ENCODE assay signal across 18 cellular contexts in the genomic region with DNA sequence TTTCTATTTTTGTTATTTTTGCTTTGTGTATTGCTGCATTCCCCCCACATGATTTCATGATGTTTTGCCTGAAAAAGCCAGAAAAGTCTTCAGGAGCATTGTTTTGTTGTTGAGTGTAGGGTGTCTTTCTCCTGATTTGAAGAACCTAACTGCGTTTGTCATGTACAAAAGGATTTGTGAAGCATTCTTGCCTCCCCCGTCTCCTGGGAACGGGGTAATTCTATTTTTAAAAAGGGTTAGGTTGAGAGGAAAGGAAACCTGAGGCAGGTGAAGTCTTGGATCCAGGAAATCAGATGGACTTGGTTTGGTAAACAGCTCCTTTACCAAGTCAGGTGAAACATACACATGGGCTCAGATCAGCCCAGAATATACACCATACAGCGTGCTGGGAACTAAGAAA.
DNase-seq lines count a peak whose midpoint lies in the region; TF ChIP-seq lines count a peak whose summit lies in the region.
"Had no signal": no experiment of that assay in that cellular context is flagged by ENCODE, and none has a peak within 500 bp of the region (broad histone marks: within the 10 kb centered on the region; RNA-seq: fewer than 3 reads in every experiment).

No MANE protein-coding gene starts in this region.

- peaks cover 22% of the 10 kb centered on the region for H3K4me1 Mint-ChIP-seq in nephron progenitor cell
- H3K4me1 Mint-ChIP-seq: CD14-positive monocyte had no signal

- H3K9me3 Mint-ChIP-seq in nephron progenitor cell, result no peaks in the 10 kb centered on the region
- H3K9me3 Mint-ChIP-seq: CD14-positive monocyte; T-helper 1 cell treated with Interleukin-12 subunit alpha and Interleukin-12 subunit beta and Interleukin-4 antibody, amounts not matched to agents 30 μg/mL and 1 μg/mL, for 36 hours had no signal

- peaks cover 3% of the 10 kb centered on the region for H3K27me3 Mint-ChIP-seq in nephron progenitor cell (ENCODE audit: low read depth, poor library complexity)

- H3K4me3 Mint-ChIP-seq in nephron progenitor cell, result no peak overlapping the region
- H3K4me3 Mint-ChIP-seq: CD14-positive monocyte; T-helper 1 cell treated with Interleukin-12 subunit alpha and Interleukin-12 subunit beta and Interleukin-4 antibody, amounts not matched to agents 30 μg/mL and 1 μg/mL, for 36 hours had no signal

- DNase-seq in NCI-H2029 (lab: John Stamatoyannopoulos, UW) (peak; percentile 29), NCI-H2029 treated with DMSO at 0.1 percent for 48 hours (lab: John Stamatoyannopoulos, UW) (no peak), NCI-H1436 treated with DMSO at 0.1 percent for 48 hours (lab: John Stamatoyannopoulos, UW) (peak; percentile 88), NCI-H748 treated with DMSO at 0.1 percent for 48 hours (lab: John Stamatoyannopoulos, UW) (peak; percentile 25), nephron progenitor cell (no peak), ACHN (no peak), DMS79 (lab: John Stamatoyannopoulos, UW) (no peak)
- DNase-seq: AML-193, DMS 273 treated with DMSO at 0.1 percent for 48 hours, EL, IMR-90, Karpas-422, MM.1S, NCI-H1092 treated with DMSO at 0.1 percent for 48 hours, NCI-H2227 treated with DMSO at 0.1 percent for 48 hours, PC-3 had no signal

- in situ Hi-C loops in ACHN (cut with HindIII; ENCODE audit: low pct_ligation_motif_present, low pct_unique_long_range_greater_than_20kb, low sequenced_read_pairs), result no loop called here

- H3K36me3 Mint-ChIP-seq in nephron progenitor cell (ENCODE audit: low read depth), result peaks cover 40% of the 10 kb centered on the region
- H3K36me3 Mint-ChIP-seq: CD14-positive monocyte had no signal

- peak overlapping the region; percentile 46 for H3K27ac Mint-ChIP-seq in nephron progenitor cell
- H3K27ac Mint-ChIP-seq: T-helper 1 cell treated with Interleukin-12 subunit alpha and Interleukin-12 subunit beta and Interleukin-4 antibody, amounts not matched to agents 30 μg/mL and 1 μg/mL, for 36 hours had no signal

- TF ChIP-seq CTCF in nephron progenitor cell (IDR thresholded peaks at IDR 0.05), result no peak

Comparison
In these comparisons a context has a peak if more than half of its experiments do, and no peak if none do; other contexts are left out.
1. DNase-seq: peak in NCI-H2029 (single experiment), NCI-H1436 treated with DMSO at 0.1 percent for 48 hours (single experiment) and NCI-H748 treated with DMSO at 0.1 percent for 48 hours (single experiment); none in NCI-H2029 treated with DMSO at 0.1 percent for 48 hours (single experiment), nephron progenitor cell (single experiment), ACHN (single experiment) and DMS79 (single experiment).